Comparison of ENCODE assay signal across 20 cellular contexts in genomic region chr2:42337356-42337820, GRCh38. TPM values are rescaled to one million over a fixed set of nuclear protein-coding genes. Genes with fewer than 3 reads are reported as not detected.
A peak's percentile ranks its signal among the peaks of the same experiment; 100 is the strongest.
DNase-seq lines count a peak whose midpoint lies in the region; ATAC-seq and TF ChIP-seq lines count a peak whose summit lies in the region.
"Had no signal": no experiment of that assay in that cellular context is flagged by ENCODE, and none has a peak within 500 bp of the region (broad histone marks: within the 10 kb centered on the region; RNA-seq: fewer than 3 reads in every experiment).

No MANE protein-coding gene starts in this region.

- H2BK120ac ChIP-seq in H9 (ENCODE audit: low read depth, low read length, poor library complexity, severe bottlenecking), result no peak overlapping the region

- H3K9me3 ChIP-seq in SK-N-SH (no peaks in the 10 kb centered on the region), H9 (ENCODE audit: control insufficient read depth, low read depth, low read length) (no peaks in the 10 kb centered on the region), T-helper 17 cell (ENCODE audit: control insufficient read depth, low read length, poor library complexity, severe bottlenecking) (no peaks in the 10 kb centered on the region)
- H3K9me3 ChIP-seq: left lung, spleen, uterus had no signal

- TF ChIP-seq RAD21 in SK-N-SH (IDR thresholded peaks at IDR 0.05; ENCODE audit: low read length), result no peak

- no peak overlapping the region for H3K9ac ChIP-seq in SK-N-SH
- H3K9ac ChIP-seq in H9 (ENCODE audit: extremely low read depth, insufficient read length, low read length), result no peak overlapping the region

- H3K27me3 ChIP-seq in SK-N-SH (ENCODE audit: insufficient read depth), result no peaks in the 10 kb centered on the region
- H3K27me3 ChIP-seq in H9 (ENCODE audit: insufficient read depth, low read length), result no peaks in the 10 kb centered on the region
- no peaks in the 10 kb centered on the region for H3K27me3 ChIP-seq in dorsolateral prefrontal cortex
- H3K27me3 ChIP-seq: left lung, spleen, uterus had no signal

- H2BK5ac ChIP-seq in H9 (ENCODE audit: insufficient read length, low read length), result no peak overlapping the region

- H3K36me3 Mint-ChIP-seq in H9 (ENCODE audit: insufficient read depth in 1 of 3, low read depth in 3 of 3) (peaks cover 18 to 36% (median 32%) of the 10 kb centered on the region in 3 experiments; a peak in 6 of 7 replicates), T-helper 17 cell (ENCODE audit: low read depth) (peaks cover 8% of the 10 kb centered on the region), nephron (ENCODE audit: low read depth) (peaks cover 78% of the 10 kb centered on the region)

- no peak overlapping the region for H2BK12ac ChIP-seq in H9 (ENCODE audit: insufficient read length, low read depth, low read length)

- no peaks in the 10 kb centered on the region for H3K9me2 ChIP-seq in SK-N-SH

- no peak overlapping the region for H4K5ac ChIP-seq in H9 (ENCODE audit: insufficient read length, low read depth, low read length)

- POLR2A ChIA-PET in SK-N-SH (lab: Yijun Ruan, JAX), result no interaction called here

- H3K4me2 ChIP-seq in SK-N-SH, result no peak overlapping the region
- H3K4me2 ChIP-seq in H9 (ENCODE audit: insufficient read depth, insufficient read length, low read length), result no peak overlapping the region

- H4K20me1 ChIP-seq in SK-N-SH (ENCODE audit: insufficient read depth) (no peaks in the 10 kb centered on the region), H9 (ENCODE audit: control insufficient read depth, insufficient read depth, insufficient read length) (no peaks in the 10 kb centered on the region)

- H3T11ph ChIP-seq in H9 (ENCODE audit: low read length), result no peak overlapping the region

- no peak overlapping the region for H2BK20ac ChIP-seq in H9 (ENCODE audit: low read depth, low read length, poor library complexity, severe bottlenecking)

- 98% methylated on average over 5 of the region's 5 CpGs for WGBS in SK-N-SH (ENCODE audit: low lambda C conversion rate)
- no CpG with 5 or more reads among the region's 5 CpGs for WGBS in H9 (ENCODE audit: extremely low coverage, insufficient read length, low lambda C conversion rate)

- H3K9me3 Mint-ChIP-seq in H9 (no peaks in the 10 kb centered on the region), nephron (no peaks in the 10 kb centered on the region)

- H3K79me1 ChIP-seq in H9 (ENCODE audit: insufficient read depth, low read depth, low read length, poor library complexity, severe bottlenecking), result no peaks in the 10 kb centered on the region

- H3K23me2 ChIP-seq in H9 (ENCODE audit: insufficient read length, low read depth, low read length, poor library complexity, severe bottlenecking), result no peaks in the 10 kb centered on the region

- H2AK5ac ChIP-seq in H9 (ENCODE audit: insufficient read length, low read length), result no peak overlapping the region

- H3K27ac ChIP-seq in SK-N-SH (ENCODE audit: low read depth in 2 of 2, low read length in 1 of 2) (no peak overlapping the region), H9 (ENCODE audit: insufficient read length, low read depth, low read length) (no peak overlapping the region), dorsolateral prefrontal cortex (no peak overlapping the region)
- H3K27ac ChIP-seq: left lung, spleen, uterus had no signal

- H3K18ac ChIP-seq in H9 (ENCODE audit: insufficient read length, low read depth, low read length), result no peak overlapping the region

- ATAC-seq in SK-N-SH treated with all-trans-retinoic acid at 6 μM for 48 hours (no peak), T-helper 17 cell (no peak)
- ATAC-seq: effector memory CD8-positive, alpha-beta T cell; left lung; T-cell had no signal

- no peak overlapping the region for H3K23ac ChIP-seq in H9 (ENCODE audit: insufficient read length, low read depth, low read length)

- H3K79me2 ChIP-seq in SK-N-SH (ENCODE audit: insufficient read depth) (peaks cover 39% of the 10 kb centered on the region), H9 (ENCODE audit: insufficient read depth, low read length) (no peaks in the 10 kb centered on the region)

- peaks cover 42 to 46% of the 10 kb centered on the region in 2 experiments for H3K36me3 ChIP-seq in SK-N-SH (replicated peaks in 1 of 2; ENCODE audit: control insufficient read depth in 1 of 2, insufficient read depth in 2 of 2, low read length in 1 of 2)
- H3K36me3 ChIP-seq: uterus had no signal

- H3K4me3 Mint-ChIP-seq in H9, result no peak overlapping the region
- peak overlapping the region; percentile 9 for H3K4me3 Mint-ChIP-seq in T-helper 17 cell
- H3K4me3 Mint-ChIP-seq in nephron, result no peak overlapping the region
- H3K4me3 Mint-ChIP-seq: effector memory CD8-positive, alpha-beta T cell; T-cell had no signal

- H2AFZ ChIP-seq in SK-N-SH (ENCODE audit: low read depth) (no peak overlapping the region), H9 (ENCODE audit: low read length) (no peak overlapping the region)

- H4K8ac ChIP-seq in H9 (replicated peaks; ENCODE audit: insufficient read length, low read depth, low read length), result no peak overlapping the region

- H3K4ac ChIP-seq in H9 (ENCODE audit: low read depth, low read length), result no peak overlapping the region

- no peak overlapping the region for H2BK15ac ChIP-seq in H9 (ENCODE audit: low read depth, low read length)

- no peak overlapping the region for H4K91ac ChIP-seq in H9 (ENCODE audit: insufficient read length, low read depth, low read length)

- H3K4me1 Mint-ChIP-seq in H9 (peaks cover 7 to 13% of the 10 kb centered on the region in 2 experiments; a peak in 3 of 4 replicates), T-helper 17 cell (peaks cover 15% of the 10 kb centered on the region), nephron (peaks cover 14% of the 10 kb centered on the region)

- intact Hi-C loops in dorsolateral prefrontal cortex (cut with DNase I), result no loop called here

- TF ChIP-seq EP300 in SK-N-SH (IDR thresholded peaks at IDR 0.05; ENCODE audit: borderline replicate concordance in 1 of 2, low read depth in 1 of 2, low read length in 1 of 2), result no peak

- no peaks in the 10 kb centered on the region for H3F3A ChIP-seq in SK-N-SH (replicated peaks; ENCODE audit: insufficient read depth)

- H3K27ac Mint-ChIP-seq in H9 (no peak overlapping the region), T-helper 17 cell (peak overlapping the region; percentile 14), nephron (peak overlapping the region in 2 of 3 experiments; percentile 7 to 43)

- H3K4me1 ChIP-seq in SK-N-SH (ENCODE audit: control insufficient read depth in 1 of 2, insufficient read depth in 2 of 2, low read depth in 1 of 2, low read length in 1 of 2) (peaks cover 10 to 11% of the 10 kb centered on the region in 2 experiments; a peak in 3 of 4 replicates), H9 (ENCODE audit: insufficient read depth, low read length) (no peaks in the 10 kb centered on the region)

- H3K27me3 Mint-ChIP-seq in H9 (ENCODE audit: low read depth), result no peaks in the 10 kb centered on the region; the same call in 1 of the 2 replicates
- H3K27me3 Mint-ChIP-seq in T-helper 17 cell, result no peaks in the 10 kb centered on the region
- no peaks in the 10 kb centered on the region for H3K27me3 Mint-ChIP-seq in nephron (ENCODE audit: low read depth)
- H3K27me3 Mint-ChIP-seq: effector memory CD8-positive, alpha-beta T cell; T-cell had no signal

- H3K4me3 ChIP-seq in SK-N-SH (ENCODE audit: low read depth in 2 of 2, low read length in 1 of 2) (no peak overlapping the region), dorsolateral prefrontal cortex (no peak overlapping the region)
- H3K4me3 ChIP-seq: left lung, spleen, uterus had no signal

- CTCF ChIA-PET in SK-N-SH (lab: Yijun Ruan, JAX), result interaction anchor here (1.0 to 4.5 kb wide), 2 partner anchors 9 to 468 kb away, joined by 3 to 28 read pairs; no protein-coding TSS in a partner anchor

- H3K14ac ChIP-seq in H9 (ENCODE audit: insufficient read depth, low read length), result no peak overlapping the region

- TF ChIP-seq CTCF in SK-N-SH (IDR thresholded peaks at IDR 0.05), result peak; percentile 25; the same call in 1 of the 2 replicates
- peak; percentile 47; the same call in 2 of the 3 replicates for TF ChIP-seq CTCF in H9 (conservative IDR thresholded peaks at IDR 0.05)
- TF ChIP-seq CTCF in nephron (IDR thresholded peaks at IDR 0.05; ENCODE audit: unreplicated experiment in 3 of 3), result no peak
- no peak for TF ChIP-seq CTCF in dorsolateral prefrontal cortex (IDR thresholded peaks at IDR 0.05 in 54 of 56, conservative IDR thresholded peaks at IDR 0.05 in 2 of 56; ENCODE audit: low read depth in 1 of 56, partially characterized antibody in 56 of 56)

- DNase-seq in SK-N-SH (no peak), H9 (no peak), T-helper 17 cell (no peak), NCI-H2171 treated with DMSO at 0.1 percent for 48 hours (lab: John Stamatoyannopoulos, UW) (no peak), dorsolateral prefrontal cortex (no peak), cerebellar cortex (ENCODE audit: low spot score) (no peak)
- DNase-seq: ACHN; activated naive CD4-positive, alpha-beta T cell; COR-L47; effector memory CD8-positive, alpha-beta T cell; foreskin melanocyte; left lung; NCI-H2029; NCI-H526; spleen; stimulated activated naive CD4-positive, alpha-beta T cell; T-cell; uterus had no signal

- no peak overlapping the region for H3K56ac ChIP-seq in H9 (ENCODE audit: insufficient read length, low read depth, low read length)

TF ChIP-seq in SK-N-SH, 30 proteins besides CTCF, POLR2A, EP300 and RAD21 (continues in another document):
- TF ChIP-seq GABPA (IDR thresholded peaks at IDR 0.05; ENCODE audit: low read depth), result no peak

TF ChIP-seq in SK-N-SH treated with all-trans-retinoic acid at 6 μM for 48 hours, 23 proteins besides CTCF, POLR2A, EP300 and RAD21 (continues in another document):
- no peak for TF ChIP-seq GLIS3 (CRISPR knock-in tag; IDR thresholded peaks at IDR 0.05)
- no peak for TF ChIP-seq ZNF8 (CRISPR knock-in tag; IDR thresholded peaks at IDR 0.05)
- TF ChIP-seq ARNTL (CRISPR knock-in tag; IDR thresholded peaks at IDR 0.05; ENCODE audit: borderline replicate concordance, low read depth), result no peak
- TF ChIP-seq ZFP3 (CRISPR knock-in tag; IDR thresholded peaks at IDR 0.05), result no peak
- no peak for TF ChIP-seq SNAI2 (CRISPR knock-in tag; IDR thresholded peaks at IDR 0.05)
- no peak for TF ChIP-seq BACH2 (CRISPR knock-in tag; IDR thresholded peaks at IDR 0.05; ENCODE audit: borderline replicate concordance)

RNA-seq across cellular contexts. Expression of gene COX7A2L, which starts 23.6 kb away (rescaled TPM):
- 77.6 and 82.3 TPM in 2 replicates for polyA plus RNA-seq in SK-N-SH (2012; rRNA removed)
- polyA plus RNA-seq in SK-N-SH (2012; cell fraction: cytosol; rRNA removed), result 116 and 144 TPM in 2 replicates
- 27.9 and 31.9 TPM in 2 replicates for polyA plus RNA-seq in SK-N-SH (2012; cell fraction: nucleus; rRNA removed)
- total RNA-seq in H9 (2021) (102 and 103 TPM in 2 replicates), T-helper 17 cell (10 to 100 TPM; 50.9 to 55.3 TPM), dorsolateral prefrontal cortex (100 to 1,000 TPM in 87 of 120 experiments, 10 to 100 TPM in 33; 60.5 to 159 (median 113) TPM)

Comparison
In these comparisons a context has a peak if more than half of its experiments do, and no peak if none do; other contexts are left out.
1. CTCF ChIP-seq: peak in SK-N-SH (single experiment) and H9 (single experiment); none in nephron (0 of 3) and dorsolateral prefrontal cortex (0 of 56).
2. H3K27ac Mint-ChIP-seq: peak in T-helper 17 cell (single experiment) and nephron (2 of 3); none in H9 (0 of 3).